1 cellular context compared by ENCODE assay signal in the genomic region with DNA sequence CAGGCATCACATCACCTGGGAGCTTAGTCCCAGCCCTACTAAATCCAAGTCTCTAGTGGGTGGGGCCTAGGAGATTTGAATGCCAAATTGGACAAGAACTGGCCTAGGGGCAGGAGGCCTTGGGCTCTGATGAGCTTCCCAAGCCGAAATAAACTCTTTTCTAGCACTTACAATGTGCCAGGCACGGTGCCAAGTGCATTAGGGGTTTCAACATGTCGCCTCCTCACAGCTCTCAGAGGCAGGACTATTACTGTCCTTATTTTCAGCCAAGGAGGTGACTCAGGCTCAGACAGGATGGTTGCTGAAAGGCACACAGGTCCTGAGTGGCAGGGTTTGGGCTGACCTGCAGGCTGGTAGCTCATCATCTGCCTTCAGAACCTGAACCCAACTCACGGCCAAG.
TF ChIP-seq lines count a peak whose summit lies in the region.

No MANE protein-coding gene starts in this region.

TF ChIP-seq in H1, 55 proteins besides CTCF, POLR2A, EP300 and RAD21:
- TF ChIP-seq POU5F1 (IDR thresholded peaks at IDR 0.05; ENCODE audit: low read depth, low read length): no peak
- TF ChIP-seq PHF8 (conservative IDR thresholded peaks at IDR 0.05; ENCODE audit: low read depth, low read length): no peak
- TF ChIP-seq BACH1 (IDR thresholded peaks at IDR 0.05; ENCODE audit: low read length): no peak
- TF ChIP-seq SIN3A (conservative IDR thresholded peaks at IDR 0.05 in 1 of 2, IDR thresholded peaks at IDR 0.05 in 1 of 2; ENCODE audit: low read depth in 1 of 2, low read length in 2 of 2): no peak
- TF ChIP-seq ZNF274 (IDR thresholded peaks at IDR 0.05; ENCODE audit: borderline replicate concordance, extremely low read depth, low read length): no peak
- no peak for TF ChIP-seq SP1 (IDR thresholded peaks at IDR 0.05; ENCODE audit: low read depth, low read length)
- TF ChIP-seq TBP (IDR thresholded peaks at IDR 0.05; ENCODE audit: low read depth, low read length): no peak
- no peak for TF ChIP-seq JUND (IDR thresholded peaks at IDR 0.05; ENCODE audit: low read length)
- no peak for TF ChIP-seq CBX8 (IDR thresholded peaks at IDR 0.05; ENCODE audit: borderline replicate concordance, low read depth, low read length)
- TF ChIP-seq SIRT6 (IDR thresholded peaks at IDR 0.05; ENCODE audit: low read length): no peak
- TF ChIP-seq CBX5 (IDR thresholded peaks at IDR 0.05; ENCODE audit: low read depth, low read length): no peak
- no peak for TF ChIP-seq RXRA (IDR thresholded peaks at IDR 0.05; ENCODE audit: insufficient read depth, low read depth, low read length)
- TF ChIP-seq RNF2 (IDR thresholded peaks at IDR 0.05; ENCODE audit: borderline replicate concordance, low read depth, low read length, missing control alignments, poor library complexity, severe bottlenecking): no peak
- no peak for TF ChIP-seq HDAC2 (IDR thresholded peaks at IDR 0.05; ENCODE audit: borderline replicate concordance in 1 of 2, low read depth in 2 of 2, low read length in 2 of 2)
- TF ChIP-seq KDM1A (IDR thresholded peaks at IDR 0.05; ENCODE audit: borderline replicate concordance, low read length): no peak
- TF ChIP-seq KDM4A (IDR thresholded peaks at IDR 0.05; ENCODE audit: low read depth, low read length, severe bottlenecking): no peak
- TF ChIP-seq GABPA (IDR thresholded peaks at IDR 0.05; ENCODE audit: borderline replicate concordance, insufficient read depth, low read length): no peak
- TF ChIP-seq POLR2AphosphoS5 (IDR thresholded peaks at IDR 0.05; ENCODE audit: low read depth, low read length): no peak
- TF ChIP-seq EZH2 (IDR thresholded peaks at IDR 0.05; ENCODE audit: low read depth, low read length, severe bottlenecking): no peak
- TF ChIP-seq TAF7 (optimal IDR thresholded peaks at IDR 0.05; ENCODE audit: borderline replicate concordance, low read depth, low read length): no peak
